9 cellular contexts compared by ENCODE assay signal in the genomic region with DNA sequence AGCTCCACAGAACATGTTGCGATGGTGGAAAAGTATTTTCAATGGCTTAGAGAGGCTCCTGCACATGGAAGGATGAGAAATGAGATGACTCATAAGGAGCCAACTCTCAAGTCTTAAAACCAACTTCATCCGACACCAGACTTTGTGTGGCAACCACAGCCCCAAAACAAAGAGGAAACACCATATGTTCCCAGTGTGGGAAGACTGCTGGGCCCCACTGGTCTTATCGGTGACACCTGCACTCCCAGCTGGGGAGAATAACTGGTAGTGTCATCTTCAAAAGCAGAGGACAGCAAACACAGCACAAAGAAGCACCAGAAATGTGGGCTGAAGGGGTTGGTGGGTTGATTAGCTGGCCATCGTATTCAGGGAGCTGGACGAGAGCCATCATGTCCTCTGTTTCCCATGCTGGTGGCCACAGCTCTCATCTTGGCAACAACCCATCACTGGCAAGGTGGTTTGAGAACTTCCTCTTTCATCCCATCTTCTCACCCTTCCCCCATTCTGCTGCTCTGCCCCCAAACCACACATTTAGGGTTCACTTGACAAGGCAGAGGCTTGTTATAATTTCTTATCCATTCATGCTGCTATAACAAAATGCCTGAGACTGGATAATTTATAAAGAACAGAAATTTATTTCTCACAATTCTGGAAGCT.
A peak's percentile ranks its signal among the peaks of the same experiment; 100 is the strongest.
DNase-seq lines count a peak whose midpoint lies in the region; ATAC-seq and TF ChIP-seq lines count a peak whose summit lies in the region.
"Had no signal": no experiment of that assay in that cellular context is flagged by ENCODE, and none has a peak within 500 bp of the region (broad histone marks: within the 10 kb centered on the region; RNA-seq: fewer than 3 reads in every experiment).

No MANE protein-coding gene starts in this region.

- no peak overlapping the region for H3K4me3 ChIP-seq in NB4 (ENCODE audit: low read depth, low read length)
- H3K4me3 ChIP-seq: body of pancreas had no signal

- no peak for TF ChIP-seq POLR2A in NB4 (IDR thresholded peaks at IDR 0.05; ENCODE audit: extremely low read depth, insufficient read length)

- DNase-seq in AG08395 (ENCODE audit: low spot score) (peak; percentile 18), NB4 (ENCODE audit: low read depth) (peak; percentile 93), NCI-H1436 treated with DMSO at 0.1 percent for 48 hours (lab: John Stamatoyannopoulos, UW) (no peak), NCI-H1417 (lab: John Stamatoyannopoulos, UW) (no peak), NCI-H526 treated with DMSO at 0.1 percent for 48 hours (lab: John Stamatoyannopoulos, UW) (no peak)
- no peak for DNase-seq in activated CD4-positive, alpha-beta T cell treated with anti-CD3 and anti-CD28 coated beads, Interleukin-2, amount 50 U/mL, for 4 hours
- DNase-seq: body of pancreas had no signal

- TF ChIP-seq CTCF in NB4 (IDR thresholded peaks at IDR 0.05; ENCODE audit: low read depth, low read length) = no peak

- ATAC-seq in GM19035 (IDR thresholded peaks at IDR 0.05; ENCODE audit: unreplicated experiment) (peak; percentile 44), HG02943 (IDR thresholded peaks at IDR 0.05; ENCODE audit: low read depth, unreplicated experiment) (peak; percentile 51)
- ATAC-seq: body of pancreas had no signal

Comparison
In these comparisons a context has a peak if more than half of its experiments do, and no peak if none do; other contexts are left out.
1. DNase-seq: peak in AG08395 (single experiment) and NB4 (single experiment); none in NCI-H1436 treated with DMSO at 0.1 percent for 48 hours (single experiment), activated CD4-positive, alpha-beta T cell treated with anti-CD3 and anti-CD28 coated beads, Interleukin-2, amount 50 U/mL, for 4 hours (0 of 2), NCI-H1417 (0 of 3) and NCI-H526 treated with DMSO at 0.1 percent for 48 hours (single experiment).